In genomic region chr3:132616780-132617179, GRCh38 we compare ENCODE assay signal across 19 cellular contexts. TPM values are rescaled to one million over a fixed set of nuclear protein-coding genes. Genes with fewer than 3 reads are reported as not detected.
A peak's percentile ranks its signal among the peaks of the same experiment; 100 is the strongest.
DNase-seq lines count a peak whose midpoint lies in the region; ATAC-seq and TF ChIP-seq lines count a peak whose summit lies in the region.
"Had no signal": no experiment of that assay in that cellular context is flagged by ENCODE, and none has a peak within 500 bp of the region (broad histone marks: within the 10 kb centered on the region; RNA-seq: fewer than 3 reads in every experiment).

No MANE protein-coding gene starts in this region.

- DNase-seq in SK-N-SH (no peak), left lobe of liver (ENCODE audit: low spot score) (no peak), NCI-H510A treated with DMSO at 0.1 percent for 48 hours (lab: John Stamatoyannopoulos, UW) (no peak), dermis blood vessel endothelial cell (no peak)
- DNase-seq: ACHN; BE2C; C1 segment of cervical spinal cord; CD4-positive, alpha-beta memory T cell; CD4-positive, CD25-positive, alpha-beta regulatory T cell; CD8-positive, alpha-beta memory T cell; COR-L47; DMS79 treated with DMSO at 0.1 percent for 48 hours; GF-D8 had no signal

- no peak overlapping the region for H3K4me2 ChIP-seq in SK-N-SH
- H3K4me2 ChIP-seq: A549, BLaER1 had no signal

- ATAC-seq in SK-N-SH treated with all-trans-retinoic acid at 6 μM for 48 hours (no peak), left lobe of liver (peak; percentile 52)
- ATAC-seq: A549 had no signal

- WGBS in SK-N-SH (ENCODE audit: low lambda C conversion rate), result 94% methylated on average over 1 of the region's 1 CpG

- no peaks in the 10 kb centered on the region for H3K9me2 ChIP-seq in SK-N-SH

- TF ChIP-seq RAD21 in SK-N-SH (IDR thresholded peaks at IDR 0.05; ENCODE audit: low read length), result no peak

- no peak overlapping the region for H3K9ac ChIP-seq in SK-N-SH
- H3K9ac ChIP-seq: BLaER1 had no signal

- no peaks in the 10 kb centered on the region for H3K27me3 ChIP-seq in SK-N-SH (ENCODE audit: insufficient read depth)
- H3K27me3 ChIP-seq: BE2C, BLaER1 had no signal

- no peak overlapping the region for H3K4me3 ChIP-seq in SK-N-SH (ENCODE audit: low read depth in 2 of 2, low read length in 1 of 2)
- H3K4me3 ChIP-seq: A549, BLaER1 had no signal

- POLR2A ChIA-PET in SK-N-SH (lab: Yijun Ruan, JAX), result no interaction called here

- no peaks in the 10 kb centered on the region for H4K20me1 ChIP-seq in SK-N-SH (ENCODE audit: insufficient read depth)
- H4K20me1 ChIP-seq: BLaER1 had no signal

- TF ChIP-seq CTCF in SK-N-SH (IDR thresholded peaks at IDR 0.05), result no peak

- no peaks in the 10 kb centered on the region for H3K79me2 ChIP-seq in SK-N-SH (ENCODE audit: insufficient read depth)

- no peaks in the 10 kb centered on the region for H3K9me3 ChIP-seq in SK-N-SH
- H3K9me3 ChIP-seq: A549, BE2C had no signal

- H2AFZ ChIP-seq in SK-N-SH (ENCODE audit: low read depth), result no peak overlapping the region

- CTCF ChIA-PET in SK-N-SH (lab: Yijun Ruan, JAX), result interaction anchor here (0.8 kb wide), 1 partner anchor 348 kb away, joined by 3 read pairs; no protein-coding TSS in a partner anchor

- TF ChIP-seq EP300 in SK-N-SH (IDR thresholded peaks at IDR 0.05; ENCODE audit: borderline replicate concordance in 1 of 2, low read depth in 1 of 2, low read length in 1 of 2), result no peak

- no peaks in the 10 kb centered on the region; a peak in 2 of 4 replicates for H3K4me1 ChIP-seq in SK-N-SH (ENCODE audit: control insufficient read depth in 1 of 2, insufficient read depth in 2 of 2, low read depth in 1 of 2, low read length in 1 of 2)
- H3K4me1 ChIP-seq: A549 had no signal

- H3F3A ChIP-seq in SK-N-SH (replicated peaks; ENCODE audit: insufficient read depth), result no peaks in the 10 kb centered on the region

- H3K27ac ChIP-seq in SK-N-SH (ENCODE audit: low read depth in 2 of 2, low read length in 1 of 2), result no peak overlapping the region; a peak in 1 of 4 replicates
- H3K27ac ChIP-seq: 22Rv1, A549, BLaER1 had no signal

- H3K36me3 ChIP-seq in SK-N-SH (replicated peaks in 1 of 2; ENCODE audit: control insufficient read depth in 1 of 2, insufficient read depth in 2 of 2, low read length in 1 of 2), result peaks cover 21 to 39% of the 10 kb centered on the region in 2 experiments
- H3K36me3 ChIP-seq: BE2C had no signal

TF ChIP-seq in SK-N-SH treated with all-trans-retinoic acid at 6 μM for 48 hours, 23 proteins besides CTCF, POLR2A, EP300 and RAD21:
- TF ChIP-seq ISL1 (CRISPR knock-in tag; IDR thresholded peaks at IDR 0.05) (peak; percentile 59; the same call in 1 of the 2 replicates), TOX (CRISPR knock-in tag; IDR thresholded peaks at IDR 0.05; ENCODE audit: borderline replicate concordance) (no peak), SNAI2 (CRISPR knock-in tag; IDR thresholded peaks at IDR 0.05) (no peak), TCF4 (CRISPR knock-in tag; IDR thresholded peaks at IDR 0.05; ENCODE audit: borderline replicate concordance) (peak; percentile 27; the same call in 1 of the 2 replicates), TSHZ2 (CRISPR knock-in tag; IDR thresholded peaks at IDR 0.05) (no peak), OSR1 (CRISPR knock-in tag; IDR thresholded peaks at IDR 0.05) (no peak)

TF ChIP-seq in SK-N-SH, 30 proteins besides CTCF, POLR2A, EP300 and RAD21:
- TF ChIP-seq RCOR1 (IDR thresholded peaks at IDR 0.05; ENCODE audit: low read length) (no peak), USF2 (IDR thresholded peaks at IDR 0.05; ENCODE audit: borderline replicate concordance, low read depth, low read length) (no peak)

RNA-seq across cellular contexts. Expression of gene ACKR4, which starts 19.7 kb away (rescaled TPM):
- 0.10 and 0.37 TPM in 2 replicates for polyA plus RNA-seq in SK-N-SH (2012; rRNA removed)
- 0.18 and 0.26 TPM in 2 replicates for polyA plus RNA-seq in SK-N-SH (2012; cell fraction: cytosol; rRNA removed)
- 0.12 and 0.14 TPM in 2 replicates for polyA plus RNA-seq in SK-N-SH (2012; cell fraction: nucleus; rRNA removed)
- total RNA-seq in left lobe of liver (not detected), dermis blood vessel endothelial cell (0.85 and 0.93 TPM in 2 replicates)
- total RNA-seq: A172; CD8-positive, alpha-beta memory T cell had no signal
- polyA plus RNA-seq: CD14-positive monocyte; CD8-positive, alpha-beta memory T cell had no signal

RNA-seq across cellular contexts. Expression of gene ACAD11, which starts 42.8 kb away (rescaled TPM):
- polyA plus RNA-seq in SK-N-SH (2012; rRNA removed), result 16.3 and 29.2 TPM in 2 replicates
- polyA plus RNA-seq in SK-N-SH (2012; cell fraction: cytosol; rRNA removed), result 9.7 and 12.1 TPM in 2 replicates
- 67.3 and 114 TPM in 2 replicates for polyA plus RNA-seq in SK-N-SH (2012; cell fraction: nucleus; rRNA removed)
- total RNA-seq in left lobe of liver, result 104 TPM
- total RNA-seq in dermis blood vessel endothelial cell, result 19.6 and 24.2 TPM in 2 replicates

RNA-seq across cellular contexts. Expression of gene UBA5, which starts 43.3 kb away (rescaled TPM):
- polyA plus RNA-seq in SK-N-SH (2012; rRNA removed), result 33.0 and 38.3 TPM in 2 replicates
- polyA plus RNA-seq in SK-N-SH (2012; cell fraction: cytosol; rRNA removed), result 31.1 and 33.0 TPM in 2 replicates
- polyA plus RNA-seq in SK-N-SH (2012; cell fraction: nucleus; rRNA removed), result 47.7 and 65.7 TPM in 2 replicates
- total RNA-seq in left lobe of liver (28.4 TPM), dermis blood vessel endothelial cell (26.5 and 26.9 TPM in 2 replicates)
